ENCODE assay signal across 8 cellular contexts in the genomic region with DNA sequence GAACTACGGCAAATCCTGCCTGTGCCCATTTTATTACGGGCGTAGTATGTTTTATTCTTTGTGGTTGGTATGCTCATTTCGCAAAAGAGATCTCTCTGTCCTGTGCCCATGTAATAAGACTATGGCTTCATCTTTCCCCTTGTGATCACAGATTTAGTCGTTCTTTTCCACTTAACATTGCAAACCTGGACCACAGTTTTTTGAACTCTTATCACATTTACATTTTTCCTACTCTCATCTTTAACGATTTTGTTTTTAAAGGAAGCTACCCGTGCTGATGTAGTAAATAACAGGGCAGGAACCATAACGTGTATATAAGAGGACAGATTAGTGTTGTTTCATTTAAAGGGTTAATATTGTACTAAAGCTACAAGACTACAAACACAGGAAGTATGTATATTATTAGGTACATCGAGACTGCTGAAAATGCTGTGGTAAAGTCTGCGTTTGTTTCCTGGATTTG. TPM values are rescaled to one million over a fixed set of nuclear protein-coding genes. Genes with fewer than 3 reads are reported as not detected.
DNase-seq lines count a peak whose midpoint lies in the region; ATAC-seq and TF ChIP-seq lines count a peak whose summit lies in the region.

No MANE protein-coding gene starts in this region.

- POLR2A ChIA-PET in CD4-positive, alpha-beta memory T cell (lab: Charles Lee; ENCODE audit: partially characterized antibody) = interaction anchor here (0.7 to 6.5 kb wide), 31 partner anchors 8 to 445 kb away, joined by 3 to 65 read pairs (median 4); partner anchors contain the start of genes CLN5, FBXL3 and SLAIN1

- peak overlapping the region; percentile 73 to 78 for H3K4me3 ChIP-seq in CD4-positive, alpha-beta memory T cell (ENCODE audit: low read length in 2 of 2)
- H3K4me3 ChIP-seq in HUES48 (ENCODE audit: low read depth, low read length) (peak overlapping the region; percentile 93), thoracic aorta (peak overlapping the region; percentile 93)

- H3K4me1 ChIP-seq in CD4-positive, alpha-beta memory T cell (ENCODE audit: insufficient read depth, low read length) = peaks cover 33% of the 10 kb centered on the region
- H3K4me1 ChIP-seq in HUES48 (ENCODE audit: control insufficient read depth, insufficient read depth, low read length) (peaks cover 21% of the 10 kb centered on the region), thoracic aorta (ENCODE audit: control insufficient read depth in 1 of 2, low read depth in 2 of 2) (peaks cover 8 to 26% of the 10 kb centered on the region in 2 donors)

- no peaks in the 10 kb centered on the region for H3K36me3 ChIP-seq in CD4-positive, alpha-beta memory T cell (ENCODE audit: insufficient read depth, low read length)
- no peaks in the 10 kb centered on the region for H3K36me3 ChIP-seq in HUES48 (ENCODE audit: control insufficient read depth, insufficient read depth, low read length)
- H3K36me3 ChIP-seq in thoracic aorta = no peaks in the 10 kb centered on the region

- peak overlapping the region; percentile 84 to 99 (median 93) for H3K27ac Mint-ChIP-seq in CD4-positive, alpha-beta memory T cell

- TF ChIP-seq CTCF in thoracic aorta (IDR thresholded peaks at IDR 0.05) = no peak

- peak in 1 of 5 donors; percentile 25 for DNase-seq in CD4-positive, alpha-beta memory T cell
- no peak for DNase-seq in thoracic aorta (ENCODE audit: low spot score)
- DNase-seq in UCSD-AML1 (lab: John Stamatoyannopoulos, UW; ENCODE audit: unreplicated experiment) = no peak
- DNase-seq in SKM-1 (lab: John Stamatoyannopoulos, UW; ENCODE audit: unreplicated experiment) = no peak

- no peak for ATAC-seq in thoracic aorta (ENCODE audit: insufficient number of reproducible peaks, low FRiP score, low read depth)
- no peak for ATAC-seq in GM21723 (IDR thresholded peaks at IDR 0.05; ENCODE audit: unreplicated experiment)

- intact Hi-C loops in CD4-positive, alpha-beta memory T cell (cut with micrococcal nuclease) = no loop called here

- peaks cover 14 to 49% (median 31%) of the 10 kb centered on the region in 4 donors for H3K4me1 Mint-ChIP-seq in CD4-positive, alpha-beta memory T cell

- H3K9me3 ChIP-seq in CD4-positive, alpha-beta memory T cell (ENCODE audit: control insufficient read depth in 1 of 2, low read length in 2 of 2) = no peaks in the 10 kb centered on the region
- H3K9me3 ChIP-seq in HUES48 (ENCODE audit: control insufficient read depth, insufficient read depth, low read length) (no peaks in the 10 kb centered on the region), thoracic aorta (no peaks in the 10 kb centered on the region)

- H3K27me3 ChIP-seq in CD4-positive, alpha-beta memory T cell (ENCODE audit: insufficient read depth, low read length) = no peaks in the 10 kb centered on the region
- H3K27me3 ChIP-seq in HUES48 (ENCODE audit: control insufficient read depth, insufficient read depth, low read length) = peaks cover 16% of the 10 kb centered on the region
- H3K27me3 ChIP-seq in layer of hippocampus (ENCODE audit: control insufficient read depth, insufficient read depth, low read length) = no peaks in the 10 kb centered on the region
- H3K27me3 ChIP-seq in thoracic aorta (replicated peaks; ENCODE audit: insufficient read depth) = no peaks in the 10 kb centered on the region

- H3K4me3 Mint-ChIP-seq in CD4-positive, alpha-beta memory T cell = peak overlapping the region; percentile 89 to 100 (median 96)

- H3K36me3 Mint-ChIP-seq in CD4-positive, alpha-beta memory T cell = peaks cover 0 to 24% of the 10 kb centered on the region in 2 donors

- H3K27me3 Mint-ChIP-seq in CD4-positive, alpha-beta memory T cell = no peaks in the 10 kb centered on the region

- peaks cover 0 to 4% (median 0%) of the 10 kb centered on the region in 8 donors for H3K9me3 Mint-ChIP-seq in CD4-positive, alpha-beta memory T cell

- peak overlapping the region; percentile 62 for H3K27ac ChIP-seq in CD4-positive, alpha-beta memory T cell (ENCODE audit: low read depth, low read length)
- H3K27ac ChIP-seq in HUES48 (ENCODE audit: low read depth, low read length) = no peak overlapping the region
- peak overlapping the region; percentile 96 for H3K27ac ChIP-seq in angular gyrus (ENCODE audit: low read depth, low read length)
- peak overlapping the region; percentile 92 for H3K27ac ChIP-seq in layer of hippocampus (ENCODE audit: low read depth, low read length)
- peak overlapping the region; percentile 53 to 81 for H3K27ac ChIP-seq in thoracic aorta

- peak overlapping the region; percentile 14; the same call in 1 of the 2 replicates for H3K9ac ChIP-seq in HUES48 (ENCODE audit: low read depth, low read length)

- CTCF ChIA-PET in CD4-positive, alpha-beta memory T cell (lab: Charles Lee; ENCODE audit: partially characterized antibody) = interaction anchor here (1.0 to 7.3 kb wide), 6 partner anchors 9 to 149 kb away, joined by 3 to 65 read pairs (median 4); no protein-coding TSS in a partner anchor

RNA-seq across cellular contexts. Expression of gene MYCBP2, which starts 3.1 kb away (rescaled TPM):
- total RNA-seq in CD4-positive, alpha-beta memory T cell = 100 to 1,000 TPM; 189 to 197 TPM
- 10 to 100 TPM; 13.3 to 48.3 TPM for polyA plus RNA-seq in CD4-positive, alpha-beta memory T cell
- total RNA-seq in thoracic aorta = 100 to 1,000 TPM; 135 to 139 TPM
